Comparison of ENCODE assay signal across 9 cellular contexts in the genomic region with DNA sequence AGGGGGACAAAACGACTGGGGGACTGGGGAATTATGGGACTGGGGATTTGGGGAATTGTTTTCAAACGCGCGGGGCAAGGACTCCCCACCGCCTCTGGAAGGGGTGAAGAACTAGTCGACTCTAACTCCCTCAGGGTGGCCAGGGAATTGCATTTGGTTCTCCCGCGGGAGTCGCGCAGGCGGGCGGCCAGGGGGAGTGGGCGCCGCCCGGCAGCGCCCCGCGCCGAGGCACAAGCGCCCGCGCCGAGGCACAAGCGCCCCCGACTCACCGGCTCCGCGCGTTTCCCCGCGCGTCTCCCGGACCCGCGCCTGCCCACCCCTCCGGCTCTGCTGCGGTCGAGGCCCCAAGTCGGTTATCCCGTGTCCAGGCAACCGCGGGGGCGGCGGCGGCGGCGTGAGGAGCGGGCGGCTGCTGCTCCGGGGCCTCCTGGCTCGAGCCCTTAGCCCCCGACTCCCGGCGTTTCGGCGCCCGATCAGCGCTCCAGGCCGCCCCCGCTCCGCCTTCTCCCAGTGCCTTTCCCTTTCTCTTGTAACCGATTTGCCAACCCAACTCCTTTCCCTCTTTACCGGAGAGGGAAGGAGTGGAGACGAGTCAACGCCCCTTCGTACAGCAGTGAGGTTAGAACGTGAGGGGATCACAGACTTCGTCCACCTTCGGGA. TPM values are rescaled to one million over a fixed set of nuclear protein-coding genes. Genes with fewer than 3 reads are reported as not detected.
A peak's percentile ranks its signal among the peaks of the same experiment; 100 is the strongest.
DNase-seq lines count a peak whose midpoint lies in the region; ATAC-seq, FAIRE-seq and TF ChIP-seq lines count a peak whose summit lies in the region.
"Had no signal": no experiment of that assay in that cellular context is flagged by ENCODE, and none has a peak within 500 bp of the region (broad histone marks: within the 10 kb centered on the region; RNA-seq: fewer than 3 reads in every experiment).

Gene CCDC178 (minus strand): TSS at position 338 of the 660 bp plus-strand sequence. CDS start 28,633 bp downstream, outside the sequence.

- FAIRE-seq in small intestine (lab: Jason Lieb, UNC), result no peak

- peaks cover 20 to 35% (median 31%) of the 10 kb centered on the region in 5 donors for H3K27me3 Mint-ChIP-seq in naive thymus-derived CD4-positive, alpha-beta T cell

- H3K36me3 ChIP-seq in small intestine (ENCODE audit: control insufficient read depth in 2 of 2, insufficient read depth in 2 of 2, low read length in 2 of 2), result no peaks in the 10 kb centered on the region
- H3K36me3 ChIP-seq in naive thymus-derived CD4-positive, alpha-beta T cell (ENCODE audit: control insufficient read depth in 2 of 3, insufficient read depth in 3 of 3, low read length in 3 of 3), result no peaks in the 10 kb centered on the region

- H3K4me1 ChIP-seq in small intestine (ENCODE audit: control insufficient read depth in 2 of 2, insufficient read depth in 1 of 2, low read depth in 1 of 2, low read length in 1 of 2), result no peaks in the 10 kb centered on the region
- H3K4me1 ChIP-seq in naive thymus-derived CD4-positive, alpha-beta T cell (ENCODE audit: control insufficient read depth in 2 of 2, insufficient read depth in 2 of 2, low read length in 2 of 2), result no peaks in the 10 kb centered on the region

- ATAC-seq in omental fat pad (ENCODE audit: low FRiP score), result peak; percentile 78
- no peak for ATAC-seq in naive thymus-derived CD4-positive, alpha-beta T cell

- CTCF ChIA-PET in naive thymus-derived CD4-positive, alpha-beta T cell (lab: Charles Lee), result no interaction called here

- DNase-seq in DMS153 treated with DMSO at 0.1 percent for 48 hours (lab: John Stamatoyannopoulos, UW; ENCODE audit: unreplicated experiment) (peak; percentile 65), NCI-H748 (lab: John Stamatoyannopoulos, UW; ENCODE audit: unreplicated experiment) (peak; percentile 81), fibroblast of villous mesenchyme (ENCODE audit: low read depth) (no peak), omental fat pad (ENCODE audit: low spot score) (no peak), small intestine (no peak), GF-D8 (lab: John Stamatoyannopoulos, UW) (no peak)
- no peak for DNase-seq in naive thymus-derived CD4-positive, alpha-beta T cell
- no peak for DNase-seq in activated CD4-positive, CD25-positive, alpha-beta regulatory T cell (lab: John Stamatoyannopoulos, UW)
- DNase-seq: activated CD4-positive, alpha-beta T cell treated with anti-CD3 and anti-CD28 coated beads for 1 hour had no signal

- no peaks in the 10 kb centered on the region for H3K27me3 ChIP-seq in small intestine (ENCODE audit: control insufficient read depth in 2 of 2, insufficient read depth in 2 of 2, low read length in 2 of 2)
- no peaks in the 10 kb centered on the region for H3K27me3 ChIP-seq in naive thymus-derived CD4-positive, alpha-beta T cell (ENCODE audit: control insufficient read depth in 2 of 2, insufficient read depth in 2 of 2, low read length in 2 of 2)

- no peak within 1 kb of the TSS for H3K27ac Mint-ChIP-seq in naive thymus-derived CD4-positive, alpha-beta T cell

- WGBS in small intestine, 3 donors, result 2 to 7% (median 3%) methylated on average over 36 to 69 of the region's 69 CpGs

- H3K4me3 Mint-ChIP-seq in naive thymus-derived CD4-positive, alpha-beta T cell, result no peak within 1 kb of the TSS

- no peaks in the 10 kb centered on the region for H3K9me3 ChIP-seq in small intestine (ENCODE audit: control insufficient read depth, low read depth)
- no peaks in the 10 kb centered on the region for H3K9me3 ChIP-seq in naive thymus-derived CD4-positive, alpha-beta T cell (ENCODE audit: control insufficient read depth in 2 of 3, low read length in 3 of 3)

- POLR2A ChIA-PET in naive thymus-derived CD4-positive, alpha-beta T cell (lab: Charles Lee), result no interaction called here

- H3K27ac ChIP-seq in small intestine (ENCODE audit: low read depth in 1 of 2, low read length in 1 of 2), result no peak within 1 kb of the TSS
- no peak within 1 kb of the TSS for H3K27ac ChIP-seq in naive thymus-derived CD4-positive, alpha-beta T cell (ENCODE audit: low read depth, low read length)

- H3K36me3 Mint-ChIP-seq in naive thymus-derived CD4-positive, alpha-beta T cell, result peaks cover 0 to 12% (median 0%) of the 10 kb centered on the region in 5 donors

- no peaks in the 10 kb centered on the region for H3K4me1 Mint-ChIP-seq in naive thymus-derived CD4-positive, alpha-beta T cell

- TF ChIP-seq CTCF in fibroblast of villous mesenchyme (IDR thresholded peaks at IDR 0.05; ENCODE audit: insufficient read depth, low read depth, low read length), result no peak
- TF ChIP-seq CTCF in omental fat pad (IDR thresholded peaks at IDR 0.05), result no peak

- intact Hi-C loops in naive thymus-derived CD4-positive, alpha-beta T cell (cut with micrococcal nuclease), result no loop called here

- H3K4me3 ChIP-seq in fibroblast of villous mesenchyme (ENCODE audit: low read depth, low read length) (peak within 1 kb of the TSS; percentile 19), small intestine (ENCODE audit: low read depth in 1 of 2, low read length in 2 of 2) (peak within 1 kb of the TSS in 1 of 2 donors; percentile 24)
- no peak within 1 kb of the TSS for H3K4me3 ChIP-seq in naive thymus-derived CD4-positive, alpha-beta T cell (ENCODE audit: low read length)

- peaks cover 0 to 20% (median 6%) of the 10 kb centered on the region in 11 donors for H3K9me3 Mint-ChIP-seq in naive thymus-derived CD4-positive, alpha-beta T cell

RNA-seq across cellular contexts. Expression of gene CCDC178, which starts in this region (rescaled TPM):
- total RNA-seq in fibroblast of villous mesenchyme (0.32 and 0.43 TPM in 2 replicates), omental fat pad (10 to 100 TPM in 1 of 4 donors, 1 to 10 TPM in 3; 2.6 to 10.6 (median 3.5) TPM)
- polyA plus RNA-seq in small intestine, result under 1 TPM in 1 of 3 donors, not detected in 2; 0.45 TPM
- total RNA-seq in naive thymus-derived CD4-positive, alpha-beta T cell, result not detected
- not detected for polyA plus RNA-seq in naive thymus-derived CD4-positive, alpha-beta T cell

Comparison
In these comparisons a context has a peak if more than half of its experiments do, and no peak if none do; other contexts are left out.
1. DNase-seq: peak in DMS153 treated with DMSO at 0.1 percent for 48 hours (single experiment) and NCI-H748 (single experiment); none in fibroblast of villous mesenchyme (single experiment), omental fat pad (single experiment), small intestine (single experiment), naive thymus-derived CD4-positive, alpha-beta T cell (0 of 9), activated CD4-positive, CD25-positive, alpha-beta regulatory T cell (0 of 4) and GF-D8 (single experiment).